In the genomic region with DNA sequence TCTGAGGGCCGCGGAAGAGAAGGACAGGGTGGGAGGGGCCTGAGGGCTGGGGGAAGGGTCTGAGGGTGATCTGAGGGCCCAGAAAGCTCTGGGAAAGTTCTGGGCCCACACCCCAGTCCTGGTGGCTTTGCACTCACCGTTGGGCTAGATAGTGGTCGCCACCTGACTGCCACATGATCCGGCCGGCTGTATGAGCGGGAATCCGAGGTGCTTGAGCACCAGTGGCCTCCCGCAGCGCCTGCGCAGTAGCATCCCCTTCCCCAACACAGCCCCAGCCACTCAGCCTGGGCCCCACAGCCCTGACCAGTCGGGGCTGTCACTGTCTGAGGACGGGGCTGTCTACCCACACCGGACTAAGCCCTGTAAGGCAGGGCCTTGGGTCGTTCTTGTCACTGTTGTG, we compare ENCODE assay signal across 1 cellular context.
TF ChIP-seq lines count a peak whose summit lies in the region.

No MANE protein-coding gene starts in this region.

TF ChIP-seq in GM23338, 12 proteins besides CTCF, POLR2A, EP300 and RAD21:
- TF ChIP-seq, protein P1, sequence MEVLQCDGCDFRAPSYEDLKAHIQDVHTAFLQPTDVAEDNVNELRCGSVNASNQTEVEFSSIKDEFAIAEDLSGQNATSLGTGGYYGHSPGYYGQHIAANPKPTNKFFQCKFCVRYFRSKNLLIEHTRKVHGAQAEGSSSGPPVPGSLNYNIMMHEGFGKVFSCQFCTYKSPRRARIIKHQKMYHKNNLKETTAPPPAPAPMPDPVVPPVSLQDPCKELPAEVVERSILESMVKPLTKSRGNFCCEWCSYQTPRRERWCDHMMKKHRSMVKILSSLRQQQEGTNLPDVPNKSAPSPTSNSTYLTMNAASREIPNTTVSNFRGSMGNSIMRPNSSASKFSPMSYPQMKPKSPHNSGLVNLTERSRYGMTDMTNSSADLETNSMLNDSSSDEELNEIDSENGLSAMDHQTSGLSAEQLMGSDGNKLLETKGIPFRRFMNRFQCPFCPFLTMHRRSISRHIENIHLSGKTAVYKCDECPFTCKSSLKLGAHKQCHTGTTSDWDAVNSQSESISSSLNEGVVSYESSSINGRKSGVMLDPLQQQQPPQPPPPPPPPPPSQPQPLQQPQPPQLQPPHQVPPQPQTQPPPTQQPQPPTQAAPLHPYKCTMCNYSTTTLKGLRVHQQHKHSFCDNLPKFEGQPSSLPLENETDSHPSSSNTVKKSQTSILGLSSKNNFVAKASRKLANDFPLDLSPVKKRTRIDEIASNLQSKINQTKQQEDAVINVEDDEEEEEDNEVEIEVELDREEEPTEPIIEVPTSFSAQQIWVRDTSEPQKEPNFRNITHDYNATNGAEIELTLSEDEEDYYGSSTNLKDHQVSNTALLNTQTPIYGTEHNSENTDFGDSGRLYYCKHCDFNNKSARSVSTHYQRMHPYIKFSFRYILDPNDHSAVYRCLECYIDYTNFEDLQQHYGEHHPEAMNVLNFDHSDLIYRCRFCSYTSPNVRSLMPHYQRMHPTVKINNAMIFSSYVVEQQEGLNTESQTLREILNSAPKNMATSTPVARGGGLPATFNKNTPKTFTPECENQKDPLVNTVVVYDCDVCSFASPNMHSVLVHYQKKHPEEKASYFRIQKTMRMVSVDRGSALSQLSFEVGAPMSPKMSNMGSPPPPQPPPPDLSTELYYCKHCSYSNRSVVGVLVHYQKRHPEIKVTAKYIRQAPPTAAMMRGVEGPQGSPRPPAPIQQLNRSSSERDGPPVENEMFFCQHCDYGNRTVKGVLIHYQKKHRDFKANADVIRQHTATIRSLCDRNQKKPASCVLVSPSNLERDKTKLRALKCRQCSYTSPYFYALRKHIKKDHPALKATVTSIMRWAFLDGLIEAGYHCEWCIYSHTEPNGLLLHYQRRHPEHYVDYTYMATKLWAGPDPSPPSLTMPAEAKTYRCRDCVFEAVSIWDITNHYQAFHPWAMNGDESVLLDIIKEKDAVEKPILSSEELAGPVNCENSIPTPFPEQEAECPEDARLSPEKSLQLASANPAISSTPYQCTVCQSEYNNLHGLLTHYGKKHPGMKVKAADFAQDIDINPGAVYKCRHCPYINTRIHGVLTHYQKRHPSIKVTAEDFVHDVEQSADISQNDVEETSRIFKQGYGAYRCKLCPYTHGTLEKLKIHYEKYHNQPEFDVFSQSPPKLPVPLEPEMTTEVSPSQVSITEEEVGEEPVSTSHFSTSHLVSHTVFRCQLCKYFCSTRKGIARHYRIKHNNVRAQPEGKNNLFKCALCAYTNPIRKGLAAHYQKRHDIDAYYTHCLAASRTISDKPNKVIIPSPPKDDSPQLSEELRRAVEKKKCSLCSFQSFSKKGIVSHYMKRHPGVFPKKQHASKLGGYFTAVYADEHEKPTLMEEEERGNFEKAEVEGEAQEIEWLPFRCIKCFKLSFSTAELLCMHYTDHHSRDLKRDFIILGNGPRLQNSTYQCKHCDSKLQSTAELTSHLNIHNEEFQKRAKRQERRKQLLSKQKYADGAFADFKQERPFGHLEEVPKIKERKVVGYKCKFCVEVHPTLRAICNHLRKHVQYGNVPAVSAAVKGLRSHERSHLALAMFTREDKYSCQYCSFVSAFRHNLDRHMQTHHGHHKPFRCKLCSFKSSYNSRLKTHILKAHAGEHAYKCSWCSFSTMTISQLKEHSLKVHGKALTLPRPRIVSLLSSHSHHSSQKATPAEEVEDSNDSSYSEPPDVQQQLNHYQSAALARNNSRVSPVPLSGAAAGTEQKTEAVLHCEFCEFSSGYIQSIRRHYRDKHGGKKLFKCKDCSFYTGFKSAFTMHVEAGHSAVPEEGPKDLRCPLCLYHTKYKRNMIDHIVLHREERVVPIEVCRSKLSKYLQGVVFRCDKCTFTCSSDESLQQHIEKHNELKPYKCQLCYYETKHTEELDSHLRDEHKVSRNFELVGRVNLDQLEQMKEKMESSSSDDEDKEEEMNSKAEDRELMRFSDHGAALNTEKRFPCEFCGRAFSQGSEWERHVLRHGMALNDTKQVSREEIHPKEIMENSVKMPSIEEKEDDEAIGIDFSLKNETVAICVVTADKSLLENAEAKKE (CRISPR knock-in tag; IDR thresholded peaks at IDR 0.05), result no peak
- peak; percentile 40 for TF ChIP-seq POLR2AphosphoS5 (IDR thresholded peaks at IDR 0.05; ENCODE audit: low read depth)
